ENCODE assay signal across 1 cellular context in the genomic region with DNA sequence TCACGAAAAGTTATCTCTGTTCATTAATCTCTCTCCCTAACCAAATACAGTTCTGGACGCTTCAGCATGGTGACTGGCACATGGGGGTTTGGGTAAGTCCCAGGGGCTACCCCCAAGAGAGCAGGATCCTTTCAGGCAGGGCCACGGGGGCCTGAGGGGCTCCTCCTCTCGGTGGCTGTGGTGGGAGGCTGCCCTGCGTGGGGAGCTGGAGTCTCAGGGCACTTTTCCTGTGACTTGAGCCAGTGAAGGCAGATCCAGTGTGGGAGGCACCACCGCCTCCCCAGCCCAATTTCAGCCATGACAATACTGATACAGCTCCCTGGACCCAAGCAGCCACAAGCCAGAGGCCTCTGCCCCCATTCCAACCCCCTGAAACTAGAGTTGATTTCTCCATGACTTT.
TF ChIP-seq lines count a peak whose summit lies in the region.

No MANE protein-coding gene starts in this region.

TF ChIP-seq in H1, 55 proteins besides CTCF, POLR2A, EP300 and RAD21:
- no peak for TF ChIP-seq JUN (IDR thresholded peaks at IDR 0.05; ENCODE audit: low read depth, low read length)
- TF ChIP-seq TEAD4 (IDR thresholded peaks at IDR 0.05; ENCODE audit: low read depth, low read length), result no peak
- TF ChIP-seq CTBP2 (IDR thresholded peaks at IDR 0.05; ENCODE audit: borderline replicate concordance, insufficient read depth, insufficient read length, low read length), result no peak
- TF ChIP-seq, protein P1, sequence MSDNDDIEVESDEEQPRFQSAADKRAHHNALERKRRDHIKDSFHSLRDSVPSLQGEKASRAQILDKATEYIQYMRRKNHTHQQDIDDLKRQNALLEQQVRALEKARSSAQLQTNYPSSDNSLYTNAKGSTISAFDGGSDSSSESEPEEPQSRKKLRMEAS (IDR thresholded peaks at IDR 0.05), result no peak
- no peak for TF ChIP-seq YY1 (IDR thresholded peaks at IDR 0.05; ENCODE audit: low read depth, low read length)
- no peak for TF ChIP-seq RXRA (IDR thresholded peaks at IDR 0.05; ENCODE audit: insufficient read depth, low read depth, low read length)
- TF ChIP-seq KDM5A (IDR thresholded peaks at IDR 0.05; ENCODE audit: low read length), result no peak
- no peak for TF ChIP-seq TCF12 (IDR thresholded peaks at IDR 0.05; ENCODE audit: low read depth, low read length)
- TF ChIP-seq GTF2F1 (IDR thresholded peaks at IDR 0.05; ENCODE audit: borderline replicate concordance, low read depth, low read length), result no peak
- no peak for TF ChIP-seq RNF2 (IDR thresholded peaks at IDR 0.05; ENCODE audit: borderline replicate concordance, low read depth, low read length, missing control alignments, poor library complexity, severe bottlenecking)
- no peak for TF ChIP-seq POU5F1 (IDR thresholded peaks at IDR 0.05; ENCODE audit: low read depth, low read length)
- TF ChIP-seq KDM1A (IDR thresholded peaks at IDR 0.05; ENCODE audit: borderline replicate concordance, low read length), result no peak
- no peak for TF ChIP-seq ASH2L (IDR thresholded peaks at IDR 0.05; ENCODE audit: low read length)
- TF ChIP-seq, protein P2, sequence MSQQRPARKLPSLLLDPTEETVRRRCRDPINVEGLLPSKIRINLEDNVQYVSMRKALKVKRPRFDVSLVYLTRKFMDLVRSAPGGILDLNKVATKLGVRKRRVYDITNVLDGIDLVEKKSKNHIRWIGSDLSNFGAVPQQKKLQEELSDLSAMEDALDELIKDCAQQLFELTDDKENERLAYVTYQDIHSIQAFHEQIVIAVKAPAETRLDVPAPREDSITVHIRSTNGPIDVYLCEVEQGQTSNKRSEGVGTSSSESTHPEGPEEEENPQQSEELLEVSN (IDR thresholded peaks at IDR 0.05), result no peak
